ENCODE assay signal across 8 cellular contexts in genomic region chr10:72337039-72337629, GRCh38. TPM values are rescaled to one million over a fixed set of nuclear protein-coding genes. Genes with fewer than 3 reads are reported as not detected.
DNase-seq lines count a peak whose midpoint lies in the region; ATAC-seq, FAIRE-seq and TF ChIP-seq lines count a peak whose summit lies in the region.

No MANE protein-coding gene starts in this region.

- peak; percentile 83 for FAIRE-seq in K562 (lab: Jason Lieb, UNC)

- H3K27ac ChIP-seq in K562 (ENCODE audit: extremely low read depth, low read depth, low read length) (no peak overlapping the region), skeletal muscle tissue (ENCODE audit: low read depth, low read length) (peak overlapping the region; percentile 92)

- no TSS peak for BruUV-seq in K562 (replicated peaks; lab: Mats Ljungman, UMichigan)

- intact Hi-C loops in K562 (cut with micrococcal nuclease): no loop called here

- H3K4me1 ChIP-seq in K562 (replicated peaks in 1 of 2; ENCODE audit: control insufficient read depth in 2 of 2, insufficient read depth in 2 of 2, low read length in 2 of 2): peaks cover 2 to 36% of the 10 kb centered on the region in 2 experiments; a peak in 2 of 5 replicates
- peaks cover 2% of the 10 kb centered on the region for H3K4me1 ChIP-seq in iPS-15b (ENCODE audit: control insufficient read depth, insufficient read depth, low read length)
- H3K4me1 ChIP-seq in skeletal muscle tissue (ENCODE audit: control insufficient read depth in 3 of 3, insufficient read depth in 3 of 3, low read length in 3 of 3): peaks cover 38 to 43% (median 41%) of the 10 kb centered on the region in 3 donors

- H3K27me3 ChIP-seq in MG63 (no peaks in the 10 kb centered on the region), K562 (ENCODE audit: control insufficient read depth in 2 of 2, insufficient read depth in 2 of 2, low read length in 2 of 2) (no peaks in the 10 kb centered on the region), iPS-15b (ENCODE audit: control insufficient read depth, insufficient read depth, low read length) (no peaks in the 10 kb centered on the region), skeletal muscle tissue (ENCODE audit: control insufficient read depth in 3 of 3, insufficient read depth in 3 of 3, low read length in 3 of 3) (no peaks in the 10 kb centered on the region)

- no peaks in the 10 kb centered on the region for H3K79me2 ChIP-seq in K562 (ENCODE audit: control insufficient read depth, insufficient read depth, low read length)

- peaks cover 62% of the 10 kb centered on the region for H3K36me3 ChIP-seq in MG63
- H3K36me3 ChIP-seq in K562 (ENCODE audit: control insufficient read depth, insufficient read depth, low read length): peaks cover 78% of the 10 kb centered on the region; the same call in 2 of the 3 replicates
- H3K36me3 ChIP-seq in iPS-15b (ENCODE audit: control insufficient read depth, insufficient read depth, low read length): peaks cover 37% of the 10 kb centered on the region
- peaks cover 27 to 32% (median 31%) of the 10 kb centered on the region in 3 donors for H3K36me3 ChIP-seq in skeletal muscle tissue (ENCODE audit: control insufficient read depth in 3 of 3, insufficient read depth in 3 of 3, low read length in 3 of 3)

- H3K4me3 ChIP-seq in MG63: no peak overlapping the region
- H3K4me3 ChIP-seq in K562: no peak overlapping the region
- no peak overlapping the region for H3K4me3 ChIP-seq in iPS-15b (ENCODE audit: low read depth, low read length)
- H3K4me3 ChIP-seq in skeletal muscle tissue (ENCODE audit: low read length in 3 of 3): no peak overlapping the region

- no peak overlapping the region for H2AFZ ChIP-seq in K562 (ENCODE audit: low read depth, low read length)

- no peaks in the 10 kb centered on the region for H3K9me1 ChIP-seq in K562 (ENCODE audit: control insufficient read depth, insufficient read depth, low read length)

- TF ChIP-seq POLR2A in K562 (conservative IDR thresholded peaks at IDR 0.05): 0 out of 2 replicates have a peak, but pooled peaks have one; percentile 29

- H3K9ac ChIP-seq in K562 (ENCODE audit: insufficient read depth in 1 of 2, low read depth in 2 of 2, low read length in 2 of 2): peak overlapping the region in 1 of 2 experiments; percentile 76; a peak in 1 of 4 replicates
- peak overlapping the region; percentile 37 for H3K9ac ChIP-seq in iPS-15b (ENCODE audit: low read depth, low read length)
- H3K9ac ChIP-seq in skeletal muscle tissue (ENCODE audit: low read depth in 1 of 3, low read length in 3 of 3): peak overlapping the region in 2 of 3 donors; percentile 57 to 75

- 19% methylated on average over 5 of the region's 5 CpGs for WGBS in K562 (ENCODE audit: insufficient coverage, low coverage, missing lambda C conversion rate)

- no peak overlapping the region for H3K4me2 ChIP-seq in K562 (ENCODE audit: insufficient read depth, low read length)

- no peak for TF ChIP-seq EP300 in K562 (IDR thresholded peaks at IDR 0.05; ENCODE audit: low read length)

- in situ Hi-C loops in K562 (cut with MboI): loop anchor here (5.0 to 25.0 kb wide), 4 partner anchors 202 to 1025 kb away; partner anchors contain the start of gene SLC29A3

- CTCF ChIA-PET in K562 (lab: Yijun Ruan, JAX; ENCODE audit: low intra/inter-chr PET ratio): interaction anchor here (0.6 to 5.6 kb wide), 13 partner anchors 17 to 818 kb away, joined by 3 to 55 read pairs (median 3); partner anchors contain the start of gene ANAPC16

- ATAC-seq in K562 (peak; percentile 81), GM19395 (IDR thresholded peaks at IDR 0.05; ENCODE audit: unreplicated experiment) (no peak)

- TF ChIP-seq CTCF in K562 (IDR thresholded peaks at IDR 0.05 in 2 of 3, conservative IDR thresholded peaks at IDR 0.05 in 1 of 3; ENCODE audit: insufficient read depth in 2 of 3, low read depth in 1 of 3, low read length in 3 of 3): peak; percentile 91 to 99 (median 93)

- H4K20me1 ChIP-seq in K562 (replicated peaks; ENCODE audit: control insufficient read depth, insufficient read depth, low read length): no peaks in the 10 kb centered on the region

- H3K9me3 ChIP-seq in MG63 (no peaks in the 10 kb centered on the region), K562 (replicated peaks; ENCODE audit: control insufficient read depth, insufficient read depth, low read depth, low read length) (no peaks in the 10 kb centered on the region), iPS-15b (ENCODE audit: control insufficient read depth, insufficient read depth, low read length) (no peaks in the 10 kb centered on the region), skeletal muscle tissue (ENCODE audit: control insufficient read depth in 3 of 3, low read length in 3 of 3) (no peaks in the 10 kb centered on the region)

- POLR2A ChIA-PET in K562 (lab: Yijun Ruan, JAX): interaction anchor here (0.6 to 13.1 kb wide), 9 partner anchors 10 to 1483 kb away, joined by 3 to 197 read pairs (median 3); partner anchors contain the start of genes ANAPC16 and DDIT4

- DNase-seq in Daoy (ENCODE audit: low read depth) (peak; percentile 61), MG63 (peak; percentile 62), T-helper 2 cell (peak in 4 of 5 experiments; percentile 44 to 59 (median 52)), K562 (ENCODE audit: extremely low read depth in 1 of 4, low spot score in 3 of 4) (peak; percentile 76 to 88 (median 81)), SIG-M5 treated with dmso at 0.1 percent for 504 hours (lab: John Stamatoyannopoulos, UW; ENCODE audit: unreplicated experiment) (no peak)

- TF ChIP-seq RAD21 in K562 (CRISPR knock-in tag; conservative IDR thresholded peaks at IDR 0.05 in 1 of 2, IDR thresholded peaks at IDR 0.05 in 1 of 2): peak; percentile 95 to 97

TF ChIP-seq in K562, 482 proteins besides CTCF, POLR2A, EP300 and RAD21 (continues in another document):
- no peak for TF ChIP-seq MNT (conservative IDR thresholded peaks at IDR 0.05)
- no peak for TF ChIP-seq ZNF165 (CRISPR knock-in tag; IDR thresholded peaks at IDR 0.05; ENCODE audit: borderline replicate concordance)
- TF ChIP-seq MYNN (IDR thresholded peaks at IDR 0.05): 0 out of 2 replicates have a peak, but pooled peaks have one; percentile 40
- TF ChIP-seq MYNN (CRISPR knock-in tag; IDR thresholded peaks at IDR 0.05): no peak
- no peak for TF ChIP-seq ATF4 (CRISPR knock-in tag; IDR thresholded peaks at IDR 0.05)
- no peak for TF ChIP-seq RAD51 (IDR thresholded peaks at IDR 0.05; ENCODE audit: borderline replicate concordance, low read depth)
- TF ChIP-seq SMC3 (conservative IDR thresholded peaks at IDR 0.05; ENCODE audit: insufficient read depth, low read depth, low read length): peak; percentile 94
- TF ChIP-seq, protein P1, sequence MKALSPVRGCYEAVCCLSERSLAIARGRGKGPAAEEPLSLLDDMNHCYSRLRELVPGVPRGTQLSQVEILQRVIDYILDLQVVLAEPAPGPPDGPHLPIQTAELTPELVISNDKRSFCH (CRISPR knock-in tag; IDR thresholded peaks at IDR 0.05): no peak
- TF ChIP-seq, protein P1 (tag; IDR thresholded peaks at IDR 0.05): peak; percentile 25; the same call in 1 of the 2 replicates

RNA-seq across cellular contexts. Expression of gene DNAJB12, which starts 17.6 kb away (rescaled TPM):
- total RNA-seq in Daoy (2014; rRNA removed; shearing (Covaris generic)): 16.9 and 20.2 TPM in 2 replicates
- total RNA-seq in MG63 (2014; rRNA removed; shearing (Covaris generic); ENCODE audit: low replicate concordance): 19.3 and 24.4 TPM in 2 replicates
- total RNA-seq in K562 (2011; cell fraction: chromatin; rRNA removed; ENCODE audit: low replicate concordance): 37.8 and 67.4 TPM in 2 replicates
- 41.7 and 47.7 TPM in 2 replicates for total RNA-seq in K562 (2011; cell fraction: nucleolus; rRNA removed)
- total RNA-seq in K562 (2011; cell fraction: nucleoplasm; rRNA removed): 40.8 and 49.2 TPM in 2 replicates
- total RNA-seq in K562 (2014; rRNA removed) (22.1 and 30.2 TPM in 2 replicates), K562 (2014; rRNA removed; fragmentation: Illumina TruSeq; extraction: Trizol) (12.9 and 15.1 TPM in 2 replicates), K562 (2015; rRNA removed; fragmentation: Illumina TruSeq; extraction: Trizol) (20.5 and 22.0 TPM in 2 replicates), K562 (2021) (31.0 and 31.5 TPM in 2 replicates), skeletal muscle tissue (13.0 TPM)
- polyA plus RNA-seq in K562 (2011; rRNA removed) (10.2 and 13.3 TPM in 2 replicates), K562 (2014; fragmentation: Illumina TruSeq; extraction: Trizol) (24.1 and 26.2 TPM in 2 replicates), K562 (2014; fragmentation: Nextera tagmentation; extraction: Ambion mirVana) (1 to 10 TPM; 3.5 to 4.7 TPM), K562 (2014; rRNA removed) (18.4 and 20.3 TPM in 2 replicates)
- polyA plus RNA-seq in K562 (2011; cell fraction: cytosol; rRNA removed): 12.4 and 17.8 TPM in 2 replicates
- 27.1 and 42.9 TPM in 2 replicates for polyA plus RNA-seq in K562 (2011; cell fraction: nucleus; rRNA removed)
- polyA plus RNA-seq in K562 (2012): 21.6 and 29.2 TPM in 2 replicates
- polyA minus RNA-seq in K562 (2011; rRNA and poly(A)+ RNA removed): 7.6 and 8.6 TPM in 2 replicates
- 11.4 and 13.2 TPM in 2 replicates for polyA minus RNA-seq in K562 (2011; cell fraction: cytosol; rRNA and poly(A)+ RNA removed)
- 14.1 and 15.7 TPM in 2 replicates for polyA minus RNA-seq in K562 (2011; cell fraction: nucleus; rRNA and poly(A)+ RNA removed)
